In genomic region chr16:68793441-68793857, GRCh38 we compare ENCODE assay signal across 9 cellular contexts. TPM values are rescaled to one million over a fixed set of nuclear protein-coding genes. Genes with fewer than 3 reads are reported as not detected.
A peak's percentile ranks its signal among the peaks of the same experiment; 100 is the strongest.
DNase-seq lines count a peak whose midpoint lies in the region; ATAC-seq, FAIRE-seq and TF ChIP-seq lines count a peak whose summit lies in the region.
"Not testable (repeated sequence)": the region's sequence is repeated elsewhere in the genome, so short reads cannot be mapped to it uniquely, and the experiment has no call there.
"Had no signal": no experiment of that assay in that cellular context is flagged by ENCODE, and none has a peak within 500 bp of the region (broad histone marks: within the 10 kb centered on the region; RNA-seq: fewer than 3 reads in every experiment).

No MANE protein-coding gene starts in this region.

- intact Hi-C loops in body of pancreas (cut with DNase I) (loop anchor here (10.0 kb wide), 1 partner anchor 59 kb away; the partner anchor contains the start of gene CDH1), pancreas (cut with DNase I) (loop anchor here in 1 of 3 donors (5.0 kb wide), 1 partner anchor 51 kb away; no protein-coding TSS in a partner anchor)

- peak in 1 of 2 experiments; percentile 13; a peak in 1 of 6 replicates for ATAC-seq in A549
- ATAC-seq in RWPE2 (ENCODE audit: low read depth); body of pancreas; pancreas: not testable (repeated sequence)

- H3K4me1 ChIP-seq in A549 (peaks cover 46% of the 10 kb centered on the region), HUES48 (ENCODE audit: control insufficient read depth, insufficient read depth, low read length) (peaks cover 43% of the 10 kb centered on the region), RWPE2 (ENCODE audit: insufficient read depth, poor library complexity, severe bottlenecking) (peaks cover 56% of the 10 kb centered on the region), body of pancreas (peaks cover 69% of the 10 kb centered on the region), hepatocyte (ENCODE audit: insufficient read depth) (peaks cover 37% of the 10 kb centered on the region), mesenchymal stem cell (ENCODE audit: control insufficient read depth, insufficient read depth, low read depth, low read length) (peaks cover 16% of the 10 kb centered on the region), pancreas (peaks cover 40 to 54% (median 41%) of the 10 kb centered on the region in 3 donors)
- H3K4me1 ChIP-seq in thymus (ENCODE audit: control insufficient read depth, insufficient read depth, low read length) = not testable (repeated sequence)

- H3K9me2 ChIP-seq in hepatocyte (replicated peaks; ENCODE audit: insufficient read depth) = not testable (repeated sequence)

- H3K27ac ChIP-seq in A549 (peak overlapping the region; percentile 75 to 86; a peak in 5 of 6 replicates), HUES48 (ENCODE audit: low read depth, low read length) (peak overlapping the region; percentile 94), RWPE2 (ENCODE audit: poor library complexity, severe bottlenecking) (peak overlapping the region; percentile 93), body of pancreas (peak overlapping the region; percentile 77 to 92 (median 84)), hepatocyte (peak overlapping the region; percentile 93), pancreas (peak overlapping the region; percentile 60 to 86 (median 76)), thymus (ENCODE audit: low read depth) (peak overlapping the region; percentile 4)
- not testable (repeated sequence) for H3K27ac ChIP-seq in mesenchymal stem cell (ENCODE audit: low read length, poor library complexity, severe bottlenecking)

- H4K20me1 ChIP-seq in hepatocyte (ENCODE audit: insufficient read depth, poor library complexity, severe bottlenecking) = not testable (repeated sequence)

- not testable (repeated sequence) for TF ChIP-seq CTCF in A549 (IDR thresholded peaks at IDR 0.05); RWPE2 (IDR thresholded peaks at IDR 0.05; ENCODE audit: poor library complexity, severe bottlenecking); body of pancreas (IDR thresholded peaks at IDR 0.05); hepatocyte (IDR thresholded peaks at IDR 0.05; ENCODE audit: poor library complexity); pancreas (IDR thresholded peaks at IDR 0.05)

- peak overlapping the region; percentile 70; the same call in 2 of the 3 replicates for H3K4me2 ChIP-seq in A549
- H3K4me2 ChIP-seq in hepatocyte = peak overlapping the region; percentile 42
- H3K4me2 ChIP-seq in mesenchymal stem cell (ENCODE audit: low read length, poor library complexity, severe bottlenecking) = not testable (repeated sequence)

- H3K14ac ChIP-seq in mesenchymal stem cell (ENCODE audit: low read length in 2 of 2) = not testable (repeated sequence)

- not testable (repeated sequence) for H2BK15ac ChIP-seq in mesenchymal stem cell (ENCODE audit: low read depth, poor library complexity, severe bottlenecking)

- not testable (repeated sequence) for H3K36me3 ChIP-seq in HUES48 (ENCODE audit: control insufficient read depth, insufficient read depth, low read length); body of pancreas (replicated peaks in 1 of 2; ENCODE audit: insufficient read depth in 1 of 2, low read depth in 2 of 2); hepatocyte (replicated peaks; ENCODE audit: insufficient read depth, low read depth); mesenchymal stem cell (ENCODE audit: control insufficient read depth in 1 of 2, insufficient read depth in 2 of 2, low read depth in 1 of 2, low read length in 2 of 2); pancreas; thymus (ENCODE audit: control insufficient read depth, insufficient read depth)
- H3K36me3 ChIP-seq in RWPE2 (ENCODE audit: low read depth) = peaks cover 42% of the 10 kb centered on the region

- H3K18ac ChIP-seq in mesenchymal stem cell (ENCODE audit: low read depth in 1 of 2, low read length in 2 of 2) = not testable (repeated sequence)

- H2BK120ac ChIP-seq in mesenchymal stem cell (ENCODE audit: low read depth, low read length) = not testable (repeated sequence)

- H2AK5ac ChIP-seq in mesenchymal stem cell (ENCODE audit: low read length, severe bottlenecking) = peak overlapping the region; percentile 61

- not testable (repeated sequence) for H2AFZ ChIP-seq in hepatocyte; mesenchymal stem cell (ENCODE audit: low read depth, low read length)

- not testable (repeated sequence) for H3K27me3 ChIP-seq in HUES48 (ENCODE audit: control insufficient read depth, insufficient read depth, low read length); RWPE2 (ENCODE audit: insufficient read depth, poor library complexity, severe bottlenecking); body of pancreas; hepatocyte; mesenchymal stem cell (ENCODE audit: control insufficient read depth in 1 of 2, insufficient read depth in 1 of 2, low read length in 2 of 2); pancreas; thymus (ENCODE audit: control insufficient read depth, insufficient read depth)

- not testable (repeated sequence) for TF ChIP-seq POLR2A in A549 (IDR thresholded peaks at IDR 0.05; ENCODE audit: low read length); body of pancreas (IDR thresholded peaks at IDR 0.05)

- H4K91ac ChIP-seq in mesenchymal stem cell (ENCODE audit: low read length) = not testable (repeated sequence)

- TF ChIP-seq RAD21 in A549 (conservative IDR thresholded peaks at IDR 0.05 in 1 of 2, IDR thresholded peaks at IDR 0.05 in 1 of 2) = not testable (repeated sequence)

- H3K4me3 ChIP-seq in A549; HUES48 (ENCODE audit: low read depth, low read length); RWPE2 (ENCODE audit: severe bottlenecking); body of pancreas; hepatocyte; mesenchymal stem cell (ENCODE audit: insufficient read depth in 1 of 2, low read depth in 1 of 2, low read length in 2 of 2); pancreas; thymus (ENCODE audit: low read length): not testable (repeated sequence)

- not testable (repeated sequence) for H3K79me1 ChIP-seq in mesenchymal stem cell (replicated peaks; ENCODE audit: low read length, poor library complexity, severe bottlenecking)

- not testable (repeated sequence) for H3K4ac ChIP-seq in mesenchymal stem cell (ENCODE audit: low read depth in 1 of 2, low read length in 2 of 2)

- not testable (repeated sequence) for FAIRE-seq in A549 (lab: Jason Lieb, UNC); pancreas (lab: Jason Lieb, UNC)

- CTCF ChIA-PET in A549 (lab: Yijun Ruan, JAX) = interaction anchor here (0.7 to 1.5 kb wide), 6 partner anchors 11 to 203 kb away, joined by 3 to 7 read pairs (median 4); no protein-coding TSS in a partner anchor

- H3K9me3 ChIP-seq in A549; HUES48 (ENCODE audit: control insufficient read depth, insufficient read depth, low read length); RWPE2 (ENCODE audit: severe bottlenecking); body of pancreas; hepatocyte (ENCODE audit: low read depth); mesenchymal stem cell (ENCODE audit: control insufficient read depth, low read length); pancreas; thymus (ENCODE audit: control insufficient read depth): not testable (repeated sequence)

- 96% methylated on average over 8 of the region's 8 CpGs for WGBS in A549 (ENCODE audit: missing lambda C conversion rate)
- 89 to 94% methylated on average over 8 of the region's 8 CpGs for WGBS in body of pancreas, 2 donors
- 90% methylated on average over 8 of the region's 8 CpGs for WGBS in hepatocyte (ENCODE audit: low lambda C conversion rate, missing lambda C conversion rate)
- WGBS in mesenchymal stem cell = 94% methylated on average over 8 of the region's 8 CpGs
- WGBS in pancreas, 2 donors = 85 to 93% methylated on average over 8 of the region's 8 CpGs
- WGBS in thymus = 97% methylated on average over 8 of the region's 8 CpGs

- not testable (repeated sequence) for H2BK5ac ChIP-seq in mesenchymal stem cell (ENCODE audit: low read depth, low read length, poor library complexity, severe bottlenecking)

- POLR2A ChIA-PET in A549 (lab: Yijun Ruan, JAX) = not testable (repeated sequence)

- not testable (repeated sequence) for H4K8ac ChIP-seq in mesenchymal stem cell (ENCODE audit: low read length)

- TF ChIP-seq EP300 in A549 (IDR thresholded peaks at IDR 0.05) = not testable (repeated sequence)

- peaks cover 74% of the 10 kb centered on the region for H3K79me2 ChIP-seq in hepatocyte

- not testable (repeated sequence) for H2BK12ac ChIP-seq in mesenchymal stem cell (ENCODE audit: low read length in 2 of 2)

- not testable (repeated sequence) for DNase-seq in A549 (ENCODE audit: low read depth in 1 of 2, low spot score in 1 of 2); RWPE2 (ENCODE audit: low spot score); body of pancreas; hepatocyte (ENCODE audit: low spot score); mesenchymal stem cell; pancreas

- H3K23ac ChIP-seq in mesenchymal stem cell (ENCODE audit: low read length in 2 of 2) = not testable (repeated sequence)

- not testable (repeated sequence) for H3K9ac ChIP-seq in HUES48 (ENCODE audit: low read depth, low read length); mesenchymal stem cell (ENCODE audit: low read length)

RNA-seq across cellular contexts. Expression of gene TANGO6, which starts 49.9 kb away (rescaled TPM):
- polyA plus RNA-seq in A549 (2011; rRNA removed) = 19.5 and 30.2 TPM in 2 replicates
- 6.8 and 8.8 TPM in 2 replicates for polyA plus RNA-seq in A549 (2012; cell fraction: cytosol; rRNA removed)
- polyA plus RNA-seq in A549 (2012; cell fraction: nucleus; rRNA removed) = 9.4 and 12.5 TPM in 2 replicates
- polyA plus RNA-seq in A549 (2017; fragmentation: RNase III; extraction: RNeasy Plus Mini Kit Qiagen cat#74134 plus additional on column Dnase treatment) = 8.1 to 9.2 TPM (median 8.8 TPM) in 3 replicates
- 139 and 144 TPM in 2 replicates for polyA minus RNA-seq in A549 (2011; rRNA and poly(A)+ RNA removed)
- total RNA-seq in body of pancreas = 10 to 100 TPM in 1 of 2 donors, 1 to 10 TPM in 1; 9.6 to 22.7 TPM
- 6.5 and 10.9 TPM in 2 replicates for total RNA-seq in hepatocyte
- polyA plus RNA-seq in hepatocyte = 4.2 and 4.8 TPM in 2 replicates
- polyA plus RNA-seq in mesenchymal stem cell (2013, experiment 1 of 2) = 4.0 TPM
- polyA plus RNA-seq in mesenchymal stem cell (2013, experiment 2 of 2) = 3.9 TPM
- total RNA-seq in pancreas = 1 to 10 TPM; 6.1 to 9.3 (median 6.6) TPM
- 1 to 10 TPM; 2.6 to 4.2 TPM for polyA plus RNA-seq in pancreas
- 3.2 TPM for polyA plus RNA-seq in thymus

RNA-seq across cellular contexts. Expression of gene CDH1, which starts 56.4 kb away (rescaled TPM):
- polyA plus RNA-seq in A549 (2011; rRNA removed) (24.5 and 33.0 TPM in 2 replicates), A549 (2017; fragmentation: RNase III; extraction: RNeasy Plus Mini Kit Qiagen cat#74134 plus additional on column Dnase treatment) (5.9 to 7.2 TPM (median 6.0 TPM) in 3 replicates), hepatocyte (105 and 131 TPM in 2 replicates), pancreas (10 to 100 TPM; 52.8 to 78.8 TPM), thymus (70.4 TPM)
- 2.4 and 3.8 TPM in 2 replicates for polyA plus RNA-seq in A549 (2012; cell fraction: cytosol; rRNA removed)
- polyA plus RNA-seq in A549 (2012; cell fraction: nucleus; rRNA removed) = 5.0 and 7.5 TPM in 2 replicates
- 47.7 and 53.3 TPM in 2 replicates for polyA minus RNA-seq in A549 (2011; rRNA and poly(A)+ RNA removed)
- total RNA-seq in body of pancreas (100 to 1,000 TPM in 1 of 2 donors, 10 to 100 TPM in 1; 95.3 to 107 TPM), hepatocyte (190 and 193 TPM in 2 replicates), pancreas (100 to 1,000 TPM; 119 to 258 (median 162) TPM)
- not detected for polyA plus RNA-seq in mesenchymal stem cell (2013, experiment 1 of 2)
- 0.03 TPM for polyA plus RNA-seq in mesenchymal stem cell (2013, experiment 2 of 2)
- total RNA-seq: RPMI7951 had no signal
